In the genomic region with DNA sequence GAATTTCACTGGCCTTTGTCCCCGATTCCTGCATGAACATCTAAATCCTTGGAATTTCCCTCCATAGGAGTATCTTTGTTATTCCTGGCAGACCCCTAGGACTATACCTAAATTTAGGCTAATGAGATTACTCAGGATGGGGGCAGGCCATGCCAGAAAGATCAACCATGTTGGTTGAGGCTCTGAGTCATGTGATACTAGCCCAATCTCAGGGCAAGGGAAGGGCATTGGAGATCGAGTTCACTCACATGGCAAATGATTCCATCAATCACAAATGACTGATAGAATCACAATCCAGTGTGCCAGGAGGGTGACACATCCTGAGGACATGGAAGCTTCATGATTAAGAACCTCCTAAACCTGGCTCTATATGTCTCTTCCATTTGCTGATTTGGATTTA, we compare ENCODE assay signal across 24 cellular contexts.
"Had no signal": no experiment of that assay in that cellular context is flagged by ENCODE, and none has a peak within 500 bp of the region (broad histone marks: within the 10 kb centered on the region; RNA-seq: fewer than 3 reads in every experiment).

No MANE protein-coding gene starts in this region.

- H3K27ac ChIP-seq: adrenal gland had no signal

- DNase-seq: activated CD4-positive, alpha-beta T cell treated with anti-CD3 and anti-CD28 coated beads for 48 hours; activated CD4-positive, alpha-beta T cell treated with anti-CD3 and anti-CD28 coated beads, Interleukin-2, amount 50 U/mL, for 4 hours; activated CD4-positive, CD25-positive, alpha-beta regulatory T cell treated with anti-CD3 and anti-CD28 coated beads, Interleukin-2, amount 50 U/mL, for 72 hours; activated CD8-positive, alpha-beta memory T cell treated with anti-CD3 and anti-CD28 coated beads, Interleukin-2, amount 50 U/mL, for 48 hours; activated CD8-positive, alpha-beta T cell treated with anti-CD3 and anti-CD28 coated beads, Interleukin-2, amount 10 ng/mL, durations not matched to agents 7 days and 5 days; activated naive CD4-positive, alpha-beta T cell treated with anti-CD3 and anti-CD28 coated beads, Interleukin-2, amount 50 U/mL, for 16 hours; activated naive CD8-positive, alpha-beta T cell treated with anti-CD3 and anti-CD28 coated beads, Interleukin-2, amount 10 ng/mL, durations not matched to agents 7 days and 5 days; activated T-cell treated with anti-CD3 and anti-CD28 coated beads, Interleukin-2, amount 50 U/mL, for 1 hour; adrenal gland; anterior cingulate cortex; cerebellar nuclear complex; Kasumi-1; KBM-7; NCI-H1092; NCI-H1417 treated with DMSO at 0.1 percent for 48 hours; NCI-H1694; NCI-H2029; NCI-H2107; NCI-H2171 treated with DMSO at 0.1 percent for 48 hours; NCI-H226; NCI-H526 treated with DMSO at 0.1 percent for 48 hours; PC-3; RPMI8226; SHP77 had no signal

- H3K9me3 ChIP-seq: adrenal gland had no signal

- ATAC-seq: activated CD8-positive, alpha-beta T cell treated with anti-CD3 and anti-CD28 coated beads, Interleukin-2, amount 10 ng/mL, durations not matched to agents 7 days and 5 days; PC-3 had no signal

- H3K27me3 ChIP-seq: adrenal gland had no signal

- H3K4me3 ChIP-seq: adrenal gland had no signal

- H3K4me1 ChIP-seq: adrenal gland had no signal

- H3K36me3 ChIP-seq: adrenal gland had no signal
